15 cellular contexts compared by ENCODE assay signal in genomic region chr3:26963356-26963742, GRCh38.
DNase-seq lines count a peak whose midpoint lies in the region; ATAC-seq and TF ChIP-seq lines count a peak whose summit lies in the region.
"Had no signal": no experiment of that assay in that cellular context is flagged by ENCODE, and none has a peak within 500 bp of the region (broad histone marks: within the 10 kb centered on the region; RNA-seq: fewer than 3 reads in every experiment).

No MANE protein-coding gene starts in this region.

- H3K27me3 ChIP-seq in DND-41 (ENCODE audit: insufficient read depth, low read length, poor library complexity) = no peaks in the 10 kb centered on the region
- H3K27me3 ChIP-seq in H9 (ENCODE audit: insufficient read depth, low read length) = no peaks in the 10 kb centered on the region
- no peaks in the 10 kb centered on the region for H3K27me3 ChIP-seq in Panc1 (ENCODE audit: control insufficient read depth, insufficient read depth, low read length)
- no peaks in the 10 kb centered on the region for H3K27me3 ChIP-seq in kidney epithelial cell (ENCODE audit: control insufficient read depth, insufficient read depth, low read length)
- H3K27me3 ChIP-seq: adrenal gland had no signal

- BruUV-seq in Panc1 (replicated peaks; lab: Mats Ljungman, UMichigan) = no TSS peak

- H4K8ac ChIP-seq in H9 (replicated peaks; ENCODE audit: insufficient read length, low read depth, low read length) = no peak overlapping the region

- no peak overlapping the region for H4K5ac ChIP-seq in H9 (ENCODE audit: insufficient read length, low read depth, low read length)

- intact Hi-C loops in Panc1 (cut with micrococcal nuclease; ENCODE audit: unreplicated experiment) = no loop called here

- H3K36me3 Mint-ChIP-seq in H9 (ENCODE audit: insufficient read depth in 1 of 3, low read depth in 3 of 3) = peaks cover 0 to 8% (median 3%) of the 10 kb centered on the region in 3 experiments; a peak in 3 of 7 replicates
- H3K36me3 Mint-ChIP-seq in activated T-cell treated with anti-CD3 and anti-CD28 coated beads, Interleukin-2, amount 50 U/mL, for 4 hours (ENCODE audit: insufficient read depth) = no peaks in the 10 kb centered on the region
- H3K36me3 Mint-ChIP-seq: CD8-positive, alpha-beta T cell had no signal

- H3K79me1 ChIP-seq in H9 (ENCODE audit: insufficient read depth, low read depth, low read length, poor library complexity, severe bottlenecking) = no peaks in the 10 kb centered on the region

- no CpG with 5 or more reads among the region's 5 CpGs for WGBS in H9 (ENCODE audit: extremely low coverage, insufficient read length, low lambda C conversion rate)

- H2BK120ac ChIP-seq in H9 (ENCODE audit: low read depth, low read length, poor library complexity, severe bottlenecking) = no peak overlapping the region

- H3K9ac ChIP-seq in DND-41 (ENCODE audit: low read depth, low read length) (no peak overlapping the region), H9 (ENCODE audit: extremely low read depth, insufficient read length, low read length) (no peak overlapping the region)

- peaks cover 4 to 13% of the 10 kb centered on the region in 2 experiments for H3K9me3 Mint-ChIP-seq in H9
- H3K9me3 Mint-ChIP-seq in activated T-cell treated with anti-CD3 and anti-CD28 coated beads, Interleukin-2, amount 50 U/mL, for 4 hours = peaks cover under 1% of the 10 kb centered on the region

- H3K4me2 ChIP-seq in DND-41 (ENCODE audit: insufficient read depth, low read length) (no peak overlapping the region), H9 (ENCODE audit: insufficient read depth, insufficient read length, low read length) (no peak overlapping the region)

- H3K27me3 Mint-ChIP-seq in H9 (ENCODE audit: low read depth) = no peaks in the 10 kb centered on the region
- no peaks in the 10 kb centered on the region for H3K27me3 Mint-ChIP-seq in activated T-cell treated with anti-CD3 and anti-CD28 coated beads, Interleukin-2, amount 50 U/mL, for 4 hours (ENCODE audit: low read depth)

- no peak overlapping the region for H2BK5ac ChIP-seq in H9 (ENCODE audit: insufficient read length, low read length)

- H3K4me1 ChIP-seq in DND-41 (ENCODE audit: insufficient read depth, low read length) = no peaks in the 10 kb centered on the region
- no peaks in the 10 kb centered on the region for H3K4me1 ChIP-seq in H9 (ENCODE audit: insufficient read depth, low read length)
- H3K4me1 ChIP-seq in Panc1 (ENCODE audit: control insufficient read depth, insufficient read depth, low read length) = no peaks in the 10 kb centered on the region
- H3K4me1 ChIP-seq: adrenal gland had no signal

- peak; percentile 27 for TF ChIP-seq CTCF in DND-41 (IDR thresholded peaks at IDR 0.05; ENCODE audit: borderline replicate concordance, extremely low read depth, low read length, poor library complexity, severe bottlenecking)
- peak; percentile 63 for TF ChIP-seq CTCF in H9 (conservative IDR thresholded peaks at IDR 0.05)
- peak; percentile 39 for TF ChIP-seq CTCF in Panc1 (IDR thresholded peaks at IDR 0.05)
- peak; percentile 33 for TF ChIP-seq CTCF in kidney epithelial cell (IDR thresholded peaks at IDR 0.05; ENCODE audit: insufficient read depth, low read length, poor library complexity, severe bottlenecking)

- no peak overlapping the region for H4K91ac ChIP-seq in H9 (ENCODE audit: insufficient read length, low read depth, low read length)

- H3K14ac ChIP-seq in H9 (ENCODE audit: insufficient read depth, low read length) = no peak overlapping the region

- H3K23me2 ChIP-seq in H9 (ENCODE audit: insufficient read length, low read depth, low read length, poor library complexity, severe bottlenecking) = no peaks in the 10 kb centered on the region

- no peaks in the 10 kb centered on the region for H3K9me3 ChIP-seq in DND-41 (ENCODE audit: insufficient read depth, low read length, severe bottlenecking)
- H3K9me3 ChIP-seq in H9 (ENCODE audit: control insufficient read depth, low read depth, low read length) = no peaks in the 10 kb centered on the region
- H3K9me3 ChIP-seq in Panc1 (ENCODE audit: control insufficient read depth, insufficient read depth, low read depth, low read length) = no peaks in the 10 kb centered on the region
- H3K9me3 ChIP-seq: adrenal gland had no signal

- H3K23ac ChIP-seq in H9 (ENCODE audit: insufficient read length, low read depth, low read length) = no peak overlapping the region

- no peaks in the 10 kb centered on the region for H4K20me1 ChIP-seq in DND-41 (ENCODE audit: insufficient read depth, low read length)
- H4K20me1 ChIP-seq in H9 (ENCODE audit: control insufficient read depth, insufficient read depth, insufficient read length) = no peaks in the 10 kb centered on the region

- ATAC-seq in DND-41 (ENCODE audit: insufficient read depth, low read depth) = no peak
- no peak for ATAC-seq in Panc1
- ATAC-seq in GM21528 (IDR thresholded peaks at IDR 0.05; ENCODE audit: low FRiP score, unreplicated experiment) = no peak
- no peak for ATAC-seq in activated T-cell treated with anti-CD3 and anti-CD28 coated beads, Interleukin-2, amount 50 U/mL, for 4 hours
- no peak for ATAC-seq in GM19324 (IDR thresholded peaks at IDR 0.05; ENCODE audit: low FRiP score, unreplicated experiment)
- ATAC-seq: CD8-positive, alpha-beta T cell had no signal

- H3K79me2 ChIP-seq in DND-41 (ENCODE audit: insufficient read depth, low read length) (no peaks in the 10 kb centered on the region), H9 (ENCODE audit: insufficient read depth, low read length) (no peaks in the 10 kb centered on the region)

- H2BK15ac ChIP-seq in H9 (ENCODE audit: low read depth, low read length) = no peak overlapping the region; the same call in 1 of the 2 replicates

- H3K27ac ChIP-seq in DND-41 (ENCODE audit: low read length) = no peak overlapping the region
- no peak overlapping the region for H3K27ac ChIP-seq in H9 (ENCODE audit: insufficient read length, low read depth, low read length)
- H3K27ac ChIP-seq in Panc1 (ENCODE audit: low read length) = no peak overlapping the region
- H3K27ac ChIP-seq: adrenal gland, skin epidermis had no signal

- no peak overlapping the region for H2BK12ac ChIP-seq in H9 (ENCODE audit: insufficient read length, low read depth, low read length)

- POLR2A ChIA-PET in Panc1 (lab: Charles Lee) = no interaction called here

- H2AFZ ChIP-seq in DND-41 (ENCODE audit: low read depth, low read length) = no peak overlapping the region
- H2AFZ ChIP-seq in H9 (ENCODE audit: low read length) = no peak overlapping the region

- no peak overlapping the region for H3K4me3 Mint-ChIP-seq in H9
- H3K4me3 Mint-ChIP-seq in activated T-cell treated with anti-CD3 and anti-CD28 coated beads, Interleukin-2, amount 50 U/mL, for 4 hours = no peak overlapping the region
- H3K4me3 Mint-ChIP-seq: CD8-positive, alpha-beta T cell had no signal

- H3K18ac ChIP-seq in H9 (ENCODE audit: insufficient read length, low read depth, low read length) = no peak overlapping the region

- DNase-seq in DND-41 = no peak
- no peak for DNase-seq in H9
- no peak for DNase-seq in Panc1 (ENCODE audit: low read depth, low spot score)
- no peak for DNase-seq in kidney epithelial cell (ENCODE audit: low read depth)
- DNase-seq in cortex of kidney (lab: John Stamatoyannopoulos, UW) = no peak
- DNase-seq in activated T-cell treated with anti-CD3 and anti-CD28 coated beads, Interleukin-2, amount 50 U/mL, for 4 hours = no peak
- DNase-seq: activated CD8-positive, alpha-beta memory T cell treated with anti-CD3 and anti-CD28 coated beads, Interleukin-2, amount 50 U/mL, for 48 hours; adrenal gland; CD8-positive, alpha-beta T cell; dermis blood vessel endothelial cell; HCEC 1CT; NCI-H2029 had no signal

- H2BK20ac ChIP-seq in H9 (ENCODE audit: low read depth, low read length, poor library complexity, severe bottlenecking) = no peak overlapping the region

- no peak overlapping the region for H3K27ac Mint-ChIP-seq in H9
- H3K27ac Mint-ChIP-seq: CD8-positive, alpha-beta T cell had no signal

- H3T11ph ChIP-seq in H9 (ENCODE audit: low read length) = no peak overlapping the region

- H3K36me3 ChIP-seq in DND-41 (ENCODE audit: insufficient read depth, low read length) (no peaks in the 10 kb centered on the region), Panc1 (ENCODE audit: control insufficient read depth, insufficient read depth, low read length) (no peaks in the 10 kb centered on the region), kidney epithelial cell (ENCODE audit: control insufficient read depth, insufficient read depth, low read length) (no peaks in the 10 kb centered on the region)
- H3K36me3 ChIP-seq: adrenal gland had no signal

- no peak overlapping the region for H3K4ac ChIP-seq in H9 (ENCODE audit: low read depth, low read length)

- H3K4me1 Mint-ChIP-seq in H9 = no peaks in the 10 kb centered on the region
- H3K4me1 Mint-ChIP-seq in activated T-cell treated with anti-CD3 and anti-CD28 coated beads, Interleukin-2, amount 50 U/mL, for 4 hours (ENCODE audit: low read depth) = no peaks in the 10 kb centered on the region

- H2AK5ac ChIP-seq in H9 (ENCODE audit: insufficient read length, low read length) = no peak overlapping the region

- in situ Hi-C loops in Panc1 (cut with HindIII; ENCODE audit: low pct_unique_long_range_greater_than_20kb, low sequenced_read_pairs) = no loop called here

- H3K4me3 ChIP-seq in DND-41 (ENCODE audit: low read depth in 1 of 2, low read length in 2 of 2) (no peak overlapping the region), Panc1 (ENCODE audit: low read depth in 2 of 2, low read length in 2 of 2) (no peak overlapping the region), kidney epithelial cell (ENCODE audit: low read depth, low read length) (no peak overlapping the region)
- H3K4me3 ChIP-seq: adrenal gland, skin epidermis had no signal

- CTCF ChIA-PET in Panc1 (lab: Charles Lee) = no interaction called here

- H3K56ac ChIP-seq in H9 (ENCODE audit: insufficient read length, low read depth, low read length) = no peak overlapping the region
